ENCODE assay signal across 25 cellular contexts in the genomic region with DNA sequence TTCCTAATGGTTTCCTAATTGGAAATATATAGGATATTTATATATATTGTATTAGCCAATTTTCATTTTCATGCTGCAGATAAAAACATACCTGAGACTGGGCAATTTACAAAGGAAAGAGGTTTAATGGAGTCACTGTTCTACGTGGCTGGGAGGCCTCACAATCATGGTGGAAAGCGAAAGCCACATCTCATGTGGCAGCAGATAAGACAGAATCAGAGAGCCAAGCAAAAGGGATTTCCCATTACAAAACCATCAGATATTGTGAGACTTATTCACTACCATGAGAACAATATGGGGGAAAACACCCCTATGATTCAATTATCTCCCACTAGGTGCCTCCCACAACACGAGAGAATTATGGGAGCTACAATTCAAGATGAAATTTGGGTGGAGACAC.
"Had no signal": no experiment of that assay in that cellular context is flagged by ENCODE, and none has a peak within 500 bp of the region (broad histone marks: within the 10 kb centered on the region; RNA-seq: fewer than 3 reads in every experiment).

No MANE protein-coding gene starts in this region.

- H3K27ac ChIP-seq: KMS-11, PC-9, Peyer's patch, SJCRH30 had no signal

- H3K4me3 ChIP-seq: K562, PC-9, Peyer's patch, SJCRH30 had no signal

- DNase-seq: Kasumi-1; NCI-H1092; NCI-H1436; NCI-H187; NCI-H2029; NCI-H2081 treated with DMSO at 0.1 percent for 48 hours; NCI-H2171; NCI-H226; NCI-H446; NCI-H510A; NCI-H524 treated with DMSO at 0.1 percent for 48 hours; NCI-H69; NCI-H774; NK-92 treated with Interleukin-12 subunit alpha and Interleukin-12 subunit beta, amount 100 ng/mL, for 24 hours; PC-9; Peyer's patch; SHP77 treated with DMSO at 0.1 percent for 48 hours; SJCRH30; SW 1271; T-cell had no signal

- H3K27ac Mint-ChIP-seq: IgD-negative memory B cell; T-cell; T-helper 1 cell treated with Interleukin-12 subunit alpha and Interleukin-12 subunit beta and Interleukin-4 antibody, amounts not matched to agents 30 μg/mL and 1 μg/mL, for 36 hours had no signal

- H3K36me3 Mint-ChIP-seq: T-cell had no signal

- H3K36me3 ChIP-seq: Peyer's patch, SJCRH30 had no signal

- H3K9me3 ChIP-seq: Peyer's patch, SJCRH30 had no signal

- H3K27me3 ChIP-seq: Peyer's patch, SJCRH30 had no signal

- ATAC-seq: K562, Right ventricle myocardium inferior, T-cell had no signal

- H3K4me1 ChIP-seq: Peyer's patch, SJCRH30 had no signal

- H3K9ac ChIP-seq: KMS-11 had no signal

- H3K4me3 Mint-ChIP-seq: IgD-negative memory B cell; T-cell; T-helper 1 cell treated with Interleukin-12 subunit alpha and Interleukin-12 subunit beta and Interleukin-4 antibody, amounts not matched to agents 30 μg/mL and 1 μg/mL, for 36 hours had no signal

- H2AFZ ChIP-seq: PC-9 had no signal

- H3K27me3 Mint-ChIP-seq: IgD-negative memory B cell, T-cell had no signal

- H3K9me3 Mint-ChIP-seq: T-helper 1 cell treated with Interleukin-12 subunit alpha and Interleukin-12 subunit beta and Interleukin-4 antibody, amounts not matched to agents 30 μg/mL and 1 μg/mL, for 36 hours had no signal

- H3K4me1 Mint-ChIP-seq: T-cell had no signal

- H3K4me2 ChIP-seq: KMS-11, PC-9 had no signal
